In genomic region chr9:127345566-127345965, GRCh38 we compare ENCODE assay signal across 35 cellular contexts.
"Had no signal": no experiment of that assay in that cellular context is flagged by ENCODE, and none has a peak within 500 bp of the region (broad histone marks: within the 10 kb centered on the region; RNA-seq: fewer than 3 reads in every experiment).

No MANE protein-coding gene starts in this region.

- H3K36me3 ChIP-seq: brain microvascular endothelial cell had no signal

- H3K4me1 Mint-ChIP-seq: activated B cell treated with CpG ODN at 0.5 μM for 24 hours; activated CD4-positive, alpha-beta T cell treated with anti-CD3 and anti-CD28 coated beads, Interleukin-2, amount 10 ng/mL, durations not matched to agents 24 days and 14 days; activated naive CD8-positive, alpha-beta T cell treated with anti-CD3 and anti-CD28 coated beads for 36 hours; activated T-helper 17 cell treated with anti-CD3 and anti-CD28 coated beads, Interleukin-2, amount 50 U/mL, for 72 hours had no signal

- H3K9me3 Mint-ChIP-seq: activated B cell treated with CpG ODN at 0.5 μM for 24 hours; activated CD4-positive, alpha-beta memory T cell treated with anti-CD3 and anti-CD28 coated beads for 36 hours; activated CD4-positive, alpha-beta T cell treated with anti-CD3 and anti-CD28 coated beads, Interleukin-2, amount 10 ng/mL, durations not matched to agents 24 days and 14 days; activated CD8-positive, alpha-beta T cell treated with anti-CD3 and anti-CD28 coated beads for 36 hours; activated naive CD4-positive, alpha-beta T cell treated with anti-CD3 and anti-CD28 coated beads for 36 hours; activated naive CD4-positive, alpha-beta T cell treated with anti-CD3 and anti-CD28 coated beads, Interleukin-2, amount 50 U/mL, for 72 hours; activated naive CD8-positive, alpha-beta T cell treated with anti-CD3 and anti-CD28 coated beads for 36 hours; activated T-cell treated with anti-CD3 and anti-CD28 coated beads, Interleukin-2, amount 50 U/mL, for 4 hours; activated T-cell treated with anti-CD3 and anti-CD28 coated beads, Interleukin-2, amount 50 U/mL, for 72 hours; activated T-helper 1 cell treated with anti-CD3 and anti-CD28 coated beads, Interleukin-12 subunit alpha, Interleukin-12 subunit beta, Interleukin-2, Interleukin-4 antibody, amounts not matched to agents 30 ng/mL and 10 ng/mL and 1 ng/mL, durations not matched to agents 14 hours and 24 hours and 36 hours; activated T-helper 17 cell treated with anti-CD3 and anti-CD28 coated beads, Interleukin-2, amount 50 U/mL, for 72 hours; T-helper 1 cell treated with Interleukin-12 subunit alpha and Interleukin-12 subunit beta and Interleukin-4 antibody, amounts not matched to agents 30 μg/mL and 1 μg/mL, for 36 hours; T-helper 2 cell treated with Interferon-gamma antibody and Interleukin-4, amounts not matched to agents 5 μg/mL and 100 μg/mL, for 36 hours had no signal

- H3K4me3 Mint-ChIP-seq: activated B cell treated with CpG ODN at 0.5 μM for 24 hours; activated CD4-positive, alpha-beta memory T cell treated with anti-CD3 and anti-CD28 coated beads for 36 hours; activated CD4-positive, alpha-beta T cell treated with anti-CD3 and anti-CD28 coated beads, Interleukin-2, amount 10 ng/mL, durations not matched to agents 24 days and 14 days; activated CD8-positive, alpha-beta T cell treated with anti-CD3 and anti-CD28 coated beads for 36 hours; activated naive CD4-positive, alpha-beta T cell treated with anti-CD3 and anti-CD28 coated beads for 36 hours; activated naive CD8-positive, alpha-beta T cell treated with anti-CD3 and anti-CD28 coated beads for 36 hours; activated T-cell treated with anti-CD3 and anti-CD28 coated beads, Interleukin-2, amount 50 U/mL, for 4 hours; activated T-cell treated with anti-CD3 and anti-CD28 coated beads, Interleukin-2, amount 50 U/mL, for 72 hours; activated T-helper 1 cell treated with anti-CD3 and anti-CD28 coated beads, Interleukin-12 subunit alpha, Interleukin-12 subunit beta, Interleukin-2, Interleukin-4 antibody, amounts not matched to agents 30 ng/mL and 10 ng/mL and 1 ng/mL, durations not matched to agents 14 hours and 24 hours and 36 hours; activated T-helper 17 cell treated with anti-CD3 and anti-CD28 coated beads, Interleukin-2, amount 50 U/mL, for 72 hours; T-helper 1 cell treated with Interleukin-12 subunit alpha and Interleukin-12 subunit beta and Interleukin-4 antibody, amounts not matched to agents 30 μg/mL and 1 μg/mL, for 36 hours; T-helper 2 cell treated with Interferon-gamma antibody and Interleukin-4, amounts not matched to agents 5 μg/mL and 100 μg/mL, for 36 hours had no signal

- H3K27ac Mint-ChIP-seq: activated B cell treated with CpG ODN at 0.5 μM for 24 hours; activated CD4-positive, alpha-beta memory T cell treated with anti-CD3 and anti-CD28 coated beads for 36 hours; activated CD4-positive, alpha-beta T cell treated with anti-CD3 and anti-CD28 coated beads, Interleukin-2, amount 10 ng/mL, durations not matched to agents 24 days and 14 days; activated CD8-positive, alpha-beta T cell treated with anti-CD3 and anti-CD28 coated beads for 36 hours; activated naive CD4-positive, alpha-beta T cell treated with anti-CD3 and anti-CD28 coated beads for 36 hours; activated naive CD4-positive, alpha-beta T cell treated with anti-CD3 and anti-CD28 coated beads, Interleukin-2, amount 50 U/mL, for 72 hours; activated naive CD8-positive, alpha-beta T cell treated with anti-CD3 and anti-CD28 coated beads for 36 hours; activated T-cell treated with anti-CD3 and anti-CD28 coated beads, Interleukin-2, amount 50 U/mL, for 72 hours; activated T-helper 1 cell treated with anti-CD3 and anti-CD28 coated beads, Interleukin-12 subunit alpha, Interleukin-12 subunit beta, Interleukin-2, Interleukin-4 antibody, amounts not matched to agents 30 ng/mL and 10 ng/mL and 1 ng/mL, durations not matched to agents 14 hours and 24 hours and 36 hours; activated T-helper 17 cell treated with anti-CD3 and anti-CD28 coated beads, Interleukin-2, amount 50 U/mL, for 72 hours; T-helper 1 cell treated with Interleukin-12 subunit alpha and Interleukin-12 subunit beta and Interleukin-4 antibody, amounts not matched to agents 30 μg/mL and 1 μg/mL, for 36 hours; T-helper 2 cell treated with Interferon-gamma antibody and Interleukin-4, amounts not matched to agents 5 μg/mL and 100 μg/mL, for 36 hours had no signal

- H3K27ac ChIP-seq: adrenal gland, body of pancreas, brain microvascular endothelial cell, breast epithelium, VCaP had no signal

- H3K27me3 Mint-ChIP-seq: activated B cell treated with CpG ODN at 0.5 μM for 24 hours; activated CD4-positive, alpha-beta memory T cell treated with anti-CD3 and anti-CD28 coated beads for 36 hours; activated T-helper 17 cell treated with anti-CD3 and anti-CD28 coated beads, Interleukin-2, amount 50 U/mL, for 72 hours had no signal

- H3K4me3 ChIP-seq: adrenal gland, body of pancreas, breast epithelium had no signal

- H3K36me3 Mint-ChIP-seq: activated CD4-positive, alpha-beta memory T cell treated with anti-CD3 and anti-CD28 coated beads for 36 hours; activated naive CD4-positive, alpha-beta T cell treated with anti-CD3 and anti-CD28 coated beads, Interleukin-2, amount 50 U/mL, for 72 hours; activated naive CD8-positive, alpha-beta T cell treated with anti-CD3 and anti-CD28 coated beads for 36 hours had no signal

- H3K4me1 ChIP-seq: adrenal gland, body of pancreas, breast epithelium had no signal

- ATAC-seq: activated CD8-positive, alpha-beta T cell treated with anti-CD3 and anti-CD28 coated beads for 36 hours; activated naive CD4-positive, alpha-beta T cell treated with anti-CD3 and anti-CD28 coated beads, Interleukin-2, amount 50 U/mL, for 72 hours; activated T-cell treated with anti-CD3 and anti-CD28 coated beads, Interleukin-2, amount 50 U/mL, for 4 hours; activated T-cell treated with anti-CD3 and anti-CD28 coated beads, Interleukin-2, amount 50 U/mL, for 72 hours; activated T-helper 17 cell treated with anti-CD3 and anti-CD28 coated beads, Interleukin-2, amount 50 U/mL, for 72 hours; body of pancreas had no signal

- H3K9me3 ChIP-seq: adrenal gland, body of pancreas, breast epithelium had no signal

- DNase-seq: activated B cell treated with CpG ODN at 0.5 μM for 24 hours; activated CD4-positive, alpha-beta memory T cell treated with anti-CD3 and anti-CD28 coated beads for 36 hours; activated CD4-positive, alpha-beta T cell treated with anti-CD3 and anti-CD28 coated beads for 4 hours; activated CD4-positive, alpha-beta T cell treated with anti-CD3 and anti-CD28 coated beads, Interleukin-2, amount 10 ng/mL, durations not matched to agents 24 days and 14 days; activated CD4-positive, alpha-beta T cell treated with anti-CD3 and anti-CD28 coated beads, Interleukin-2, amount 50 U/mL, for 1 hour; activated CD4-positive, alpha-beta T cell treated with anti-CD3 and anti-CD28 coated beads, Interleukin-2, amount 50 U/mL, for 4 hours; activated CD4-positive, CD25-positive, alpha-beta regulatory T cell treated with anti-CD3 and anti-CD28 coated beads, Interleukin-2, amount 50 U/mL, for 72 hours; activated CD8-positive, alpha-beta T cell treated with anti-CD3 and anti-CD28 coated beads for 36 hours; activated effector memory CD4-positive, alpha-beta T cell treated with anti-CD3 and anti-CD28 coated beads, Interleukin-2, amount 50 U/mL, for 16 hours; activated gamma-delta T cell treated with Interleukin-2 at 50 U/mL for 16 hours; activated naive CD4-positive, alpha-beta T cell; activated naive CD4-positive, alpha-beta T cell treated with anti-CD3 and anti-CD28 coated beads for 36 hours; activated naive CD4-positive, alpha-beta T cell treated with anti-CD3 and anti-CD28 coated beads, Interleukin-2, amount 50 U/mL, for 16 hours; activated naive CD8-positive, alpha-beta T cell treated with anti-CD3 and anti-CD28 coated beads for 36 hours; activated T-cell treated with anti-CD3 and anti-CD28 coated beads for 4 hours; activated T-cell treated with anti-CD3 and anti-CD28 coated beads, Interleukin-2, amount 50 U/mL, for 1 hour; activated T-cell treated with anti-CD3 and anti-CD28 coated beads, Interleukin-2, amount 50 U/mL, for 4 hours; activated T-cell treated with anti-CD3 and anti-CD28 coated beads, Interleukin-2, amount 50 U/mL, for 72 hours; adrenal gland; amniotic stem cell; aorta; body of pancreas; brain microvascular endothelial cell; central memory CD4-positive, alpha-beta T cell; SW 1271; T-helper 1 cell; T-helper 2 cell; T-helper 9 cell had no signal

- H3K27me3 ChIP-seq: adrenal gland, body of pancreas, brain microvascular endothelial cell, breast epithelium had no signal
